9 cellular contexts compared by ENCODE assay signal in genomic region chr3:113223831-113224240, GRCh38. TPM values are rescaled to one million over a fixed set of nuclear protein-coding genes. Genes with fewer than 3 reads are reported as not detected.
DNase-seq lines count a peak whose midpoint lies in the region; ATAC-seq lines count a peak whose summit lies in the region.
"Had no signal": no experiment of that assay in that cellular context is flagged by ENCODE, and none has a peak within 500 bp of the region (broad histone marks: within the 10 kb centered on the region; RNA-seq: fewer than 3 reads in every experiment).

No MANE protein-coding gene starts in this region.

- peaks cover 18% of the 10 kb centered on the region for H3K27me3 Mint-ChIP-seq in activated CD4-positive, alpha-beta memory T cell treated with anti-CD3 and anti-CD28 coated beads, Interleukin-2, amount 10 ng/mL, durations not matched to agents 7 days and 5 days

- no peak overlapping the region for H4K12ac ChIP-seq in trophoblast cell (ENCODE audit: low read depth, low read length)

- no peak overlapping the region for H3K4me2 ChIP-seq in trophoblast cell (ENCODE audit: low read length)

- H2AK5ac ChIP-seq in trophoblast cell (ENCODE audit: low read length), result no peak overlapping the region

- H3K9ac ChIP-seq in trophoblast cell (ENCODE audit: low read length), result no peak overlapping the region

- H3K79me1 ChIP-seq in trophoblast cell (ENCODE audit: low read length), result no peaks in the 10 kb centered on the region

- no peak overlapping the region for H3K4me3 Mint-ChIP-seq in activated CD4-positive, alpha-beta memory T cell treated with anti-CD3 and anti-CD28 coated beads, Interleukin-2, amount 10 ng/mL, durations not matched to agents 7 days and 5 days

- no peak overlapping the region for H2BK120ac ChIP-seq in trophoblast cell (ENCODE audit: insufficient read depth, low read length, poor library complexity)

- peak overlapping the region; percentile 0 for H3K18ac ChIP-seq in trophoblast cell (ENCODE audit: low read length)

- no peaks in the 10 kb centered on the region for H3K9me3 ChIP-seq in trophoblast cell (ENCODE audit: insufficient read depth, low read depth, low read length)
- H3K9me3 ChIP-seq: thoracic aorta had no signal

- peaks cover 9% of the 10 kb centered on the region for H3K4me1 Mint-ChIP-seq in activated CD4-positive, alpha-beta memory T cell treated with anti-CD3 and anti-CD28 coated beads, Interleukin-2, amount 10 ng/mL, durations not matched to agents 7 days and 5 days

- H3K79me2 ChIP-seq in trophoblast cell (ENCODE audit: control insufficient read depth, insufficient read depth, low read length, poor library complexity), result peaks cover 2% of the 10 kb centered on the region

- H3K4me1 ChIP-seq in trophoblast cell (ENCODE audit: control insufficient read depth in 1 of 2, insufficient read depth in 2 of 2, low read length in 2 of 2), result peaks cover 8 to 39% of the 10 kb centered on the region in 2 experiments

- no peak overlapping the region for H3K23ac ChIP-seq in trophoblast cell (ENCODE audit: low read length)

- H3K27ac Mint-ChIP-seq in activated CD4-positive, alpha-beta memory T cell treated with anti-CD3 and anti-CD28 coated beads, Interleukin-2, amount 10 ng/mL, durations not matched to agents 7 days and 5 days, result no peak overlapping the region

- no peak overlapping the region for H3K4me3 ChIP-seq in trophoblast cell (ENCODE audit: low read depth, low read length)
- H3K4me3 ChIP-seq: thoracic aorta had no signal

- H4K91ac ChIP-seq in trophoblast cell (ENCODE audit: low read depth, low read length), result no peak overlapping the region

- no CpG with 5 or more reads among the region's 15 CpGs for WGBS in trophoblast cell (ENCODE audit: extremely low coverage, insufficient coverage, insufficient read length)

- no peak overlapping the region for H3K4ac ChIP-seq in trophoblast cell (ENCODE audit: low read depth, low read length)

- POLR2A ChIA-PET in activated CD4-positive, alpha-beta memory T cell treated with anti-CD3 and anti-CD28 coated beads, Interleukin-2, amount 10 ng/mL, durations not matched to agents 7 days and 5 days (lab: Charles Lee), result no interaction called here

- peak; percentile 91 for ATAC-seq in GM18909 (IDR thresholded peaks at IDR 0.05; ENCODE audit: poor library complexity, unreplicated experiment)
- ATAC-seq in HG02759 (IDR thresholded peaks at IDR 0.05; ENCODE audit: unreplicated experiment), result peak; percentile 89

- DNase-seq in activated CD4-positive, alpha-beta memory T cell treated with anti-CD3 and anti-CD28 coated beads, Interleukin-2, amount 10 ng/mL, durations not matched to agents 7 days and 5 days, result peak; percentile 64
- no peak for DNase-seq in trophoblast cell
- no peak for DNase-seq in NCI-H526 (lab: John Stamatoyannopoulos, UW)
- no peak for DNase-seq in SHP77 treated with DMSO at 0.1 percent for 48 hours (lab: John Stamatoyannopoulos, UW)
- no peak for DNase-seq in occipital lobe (lab: John Stamatoyannopoulos, UW)
- DNase-seq in NCI-H69 (lab: John Stamatoyannopoulos, UW), result no peak

- no peak overlapping the region for H2AFZ ChIP-seq in trophoblast cell (ENCODE audit: insufficient read depth, low read length, poor library complexity)

- H2BK12ac ChIP-seq in trophoblast cell (ENCODE audit: low read length), result no peak overlapping the region

- H3K36me3 ChIP-seq in trophoblast cell (ENCODE audit: control insufficient read depth in 1 of 2, insufficient read depth in 2 of 2, low read length in 2 of 2), result peaks cover 23 to 34% of the 10 kb centered on the region in 2 experiments
- H3K36me3 ChIP-seq: thoracic aorta had no signal

- no peak overlapping the region for H4K8ac ChIP-seq in trophoblast cell (ENCODE audit: low read depth, low read length)

- H3K14ac ChIP-seq in trophoblast cell (ENCODE audit: low read length), result no peak overlapping the region

- H3K27me3 ChIP-seq in trophoblast cell (ENCODE audit: insufficient read depth, low read length), result no peaks in the 10 kb centered on the region

- CTCF ChIA-PET in activated CD4-positive, alpha-beta memory T cell treated with anti-CD3 and anti-CD28 coated beads, Interleukin-2, amount 10 ng/mL, durations not matched to agents 7 days and 5 days (lab: Charles Lee), result no interaction called here

- H3K9me3 Mint-ChIP-seq in activated CD4-positive, alpha-beta memory T cell treated with anti-CD3 and anti-CD28 coated beads, Interleukin-2, amount 10 ng/mL, durations not matched to agents 7 days and 5 days, result no peaks in the 10 kb centered on the region

- no peak overlapping the region for H2BK5ac ChIP-seq in trophoblast cell (ENCODE audit: low read depth, low read length, poor library complexity)

- H3K36me3 Mint-ChIP-seq in activated CD4-positive, alpha-beta memory T cell treated with anti-CD3 and anti-CD28 coated beads, Interleukin-2, amount 10 ng/mL, durations not matched to agents 7 days and 5 days (ENCODE audit: low read depth), result no peaks in the 10 kb centered on the region

- no peak overlapping the region for H3K27ac ChIP-seq in trophoblast cell (ENCODE audit: low read depth, low read length)
- H3K27ac ChIP-seq: thoracic aorta had no signal

RNA-seq across cellular contexts. Expression of gene BOC, which starts 12.5 kb away (rescaled TPM):
- total RNA-seq in activated CD4-positive, alpha-beta memory T cell treated with anti-CD3 and anti-CD28 coated beads, Interleukin-2, amount 10 ng/mL, durations not matched to agents 7 days and 5 days, result not detected
- polyA plus RNA-seq in trophoblast cell (2013), result 43.4 and 43.9 TPM in 2 replicates
- total RNA-seq in occipital lobe, result 11.2 TPM

Comparison
In these comparisons a context has a peak if more than half of its experiments do, and no peak if none do; other contexts are left out.
1. RNA of gene BOC, which starts 12.5 kb away (total RNA-seq): 11.2 TPM in occipital lobe (single experiment); not detected in activated CD4-positive, alpha-beta memory T cell treated with anti-CD3 and anti-CD28 coated beads, Interleukin-2, amount 10 ng/mL, durations not matched to agents 7 days and 5 days; every median in the first group is over 10 times any median in the second.